9 cellular contexts compared by ENCODE assay signal in the genomic region with DNA sequence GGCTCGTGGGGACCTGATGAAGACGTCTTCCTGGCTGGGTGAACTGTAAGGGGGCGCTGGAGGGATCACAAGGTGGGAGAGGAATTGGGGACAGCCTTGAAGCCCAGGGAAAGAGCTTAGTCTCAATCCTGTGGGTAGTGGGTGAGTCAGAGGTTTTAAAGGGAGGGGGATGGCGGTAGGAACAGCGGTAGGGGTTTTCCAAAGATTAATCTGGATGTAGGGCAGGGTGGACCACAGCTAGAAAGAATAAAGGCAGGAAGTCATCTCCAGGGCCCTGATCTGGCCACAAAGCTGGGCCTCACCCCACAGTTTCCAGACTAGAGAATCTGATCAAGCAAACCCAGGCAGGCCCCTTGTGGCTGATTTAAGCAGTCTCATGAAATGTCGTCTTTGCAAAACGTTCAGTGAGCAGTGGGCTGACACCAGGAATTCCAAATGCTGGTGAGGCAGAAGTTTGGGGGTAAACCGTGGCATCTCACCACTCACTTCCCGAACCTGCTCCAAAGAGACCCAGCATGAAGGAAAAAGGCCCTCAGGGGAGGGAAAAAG.
A peak's percentile ranks its signal among the peaks of the same experiment; 100 is the strongest.
DNase-seq lines count a peak whose midpoint lies in the region; ATAC-seq and TF ChIP-seq lines count a peak whose summit lies in the region.
"Had no signal": no experiment of that assay in that cellular context is flagged by ENCODE, and none has a peak within 500 bp of the region (broad histone marks: within the 10 kb centered on the region; RNA-seq: fewer than 3 reads in every experiment).

No MANE protein-coding gene starts in this region.

- no peak overlapping the region for H3K4me3 ChIP-seq in SJSA1
- no peak overlapping the region for H3K4me3 ChIP-seq in epithelial cell of esophagus (ENCODE audit: low read length)
- H3K4me3 ChIP-seq in skin epidermis: no peak overlapping the region
- no peak overlapping the region for H3K4me3 ChIP-seq in right atrium auricular region

- H3K27ac ChIP-seq in SJSA1: peak overlapping the region; percentile 45
- H3K27ac ChIP-seq in skin epidermis: peak overlapping the region in 12 of 21 experiments; percentile 5 to 81 (median 40)
- no peak overlapping the region for H3K27ac ChIP-seq in right atrium auricular region

- TF ChIP-seq CTCF in epithelial cell of esophagus (IDR thresholded peaks at IDR 0.05; ENCODE audit: insufficient read depth, low read depth, low read length, missing control alignments) (peak; percentile 24), right atrium auricular region (IDR thresholded peaks at IDR 0.05) (peak in 1 of 2 donors; percentile 11)

- H3K9me3 ChIP-seq in SJSA1 (replicated peaks) (no peaks in the 10 kb centered on the region), right atrium auricular region (no peaks in the 10 kb centered on the region)

- DNase-seq in H4 (ENCODE audit: low spot score) (peak; percentile 9), SJSA1 (ENCODE audit: low read depth in 1 of 2, low spot score in 2 of 2) (peak; percentile 78 to 84), epithelial cell of esophagus (ENCODE audit: low read depth) (peak; percentile 38), right atrium auricular region (ENCODE audit: low spot score) (no peak), CD1c-positive myeloid dendritic cell (ENCODE audit: extremely low spot score) (no peak)
- DNase-seq: erythroblast, NCI-H524 had no signal

- ATAC-seq in HG02610 (IDR thresholded peaks at IDR 0.05; ENCODE audit: unreplicated experiment): no peak

- H3K4me1 ChIP-seq in SJSA1 (replicated peaks) (peaks cover 74% of the 10 kb centered on the region), right atrium auricular region (peaks cover 0 to 15% of the 10 kb centered on the region in 2 donors)

- H3K36me3 ChIP-seq in SJSA1 (no peaks in the 10 kb centered on the region), right atrium auricular region (no peaks in the 10 kb centered on the region)

- H3K27me3 ChIP-seq in SJSA1 (replicated peaks): no peaks in the 10 kb centered on the region
- no peaks in the 10 kb centered on the region for H3K27me3 ChIP-seq in right atrium auricular region

Comparison
In these comparisons a context has a peak if more than half of its experiments do, and no peak if none do; other contexts are left out.
1. DNase-seq: peak in H4 (single experiment), SJSA1 (2 of 2) and epithelial cell of esophagus (single experiment); none in right atrium auricular region (single experiment) and CD1c-positive myeloid dendritic cell (single experiment).
2. H3K27ac ChIP-seq: peak in SJSA1 (single experiment) and skin epidermis (12 of 21); none in right atrium auricular region (0 of 2).